In the genomic region with DNA sequence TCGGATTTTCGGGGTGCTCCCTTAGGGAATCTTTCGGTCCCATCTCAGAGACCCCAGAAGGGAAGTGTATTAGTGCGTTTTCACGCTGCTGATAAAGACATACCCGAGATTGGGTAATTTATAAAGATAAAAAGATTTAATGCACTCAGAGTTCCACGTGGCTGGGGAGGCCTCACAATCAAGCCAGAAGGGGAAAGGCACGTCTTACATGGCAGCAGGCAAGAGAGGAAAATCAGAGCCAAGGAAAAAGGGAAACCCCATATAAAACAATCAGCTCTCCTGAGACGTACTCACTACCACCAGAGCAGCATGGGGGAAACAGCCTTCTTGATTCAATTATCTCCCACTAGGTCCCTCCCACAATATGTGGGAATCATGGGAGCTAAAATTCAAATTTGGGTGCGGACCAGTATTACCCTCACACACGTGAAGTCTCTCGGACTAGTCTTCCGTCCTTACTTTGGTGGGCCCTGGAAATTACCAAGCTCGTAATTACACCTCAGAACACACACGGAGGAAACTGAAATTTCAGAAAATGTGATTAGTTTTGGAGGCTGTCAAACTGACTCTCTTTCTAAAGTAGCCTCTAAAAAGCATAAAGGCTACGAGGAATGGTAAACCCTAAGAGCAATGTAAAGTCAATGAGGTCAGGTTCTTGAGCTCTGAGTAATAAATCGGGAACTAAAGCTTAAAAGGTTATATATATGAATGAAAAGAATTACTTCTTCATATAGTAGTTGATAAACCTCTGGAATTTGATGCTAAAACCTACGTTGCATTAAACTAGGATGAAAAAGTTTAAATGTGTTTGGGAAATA, we compare ENCODE assay signal across 1 cellular context.
TF ChIP-seq lines count a peak whose summit lies in the region.

No MANE protein-coding gene starts in this region.

TF ChIP-seq in HepG2, 621 proteins besides CTCF, POLR2A, EP300 and RAD21 (continued from another document):
- TF ChIP-seq, protein P1, sequence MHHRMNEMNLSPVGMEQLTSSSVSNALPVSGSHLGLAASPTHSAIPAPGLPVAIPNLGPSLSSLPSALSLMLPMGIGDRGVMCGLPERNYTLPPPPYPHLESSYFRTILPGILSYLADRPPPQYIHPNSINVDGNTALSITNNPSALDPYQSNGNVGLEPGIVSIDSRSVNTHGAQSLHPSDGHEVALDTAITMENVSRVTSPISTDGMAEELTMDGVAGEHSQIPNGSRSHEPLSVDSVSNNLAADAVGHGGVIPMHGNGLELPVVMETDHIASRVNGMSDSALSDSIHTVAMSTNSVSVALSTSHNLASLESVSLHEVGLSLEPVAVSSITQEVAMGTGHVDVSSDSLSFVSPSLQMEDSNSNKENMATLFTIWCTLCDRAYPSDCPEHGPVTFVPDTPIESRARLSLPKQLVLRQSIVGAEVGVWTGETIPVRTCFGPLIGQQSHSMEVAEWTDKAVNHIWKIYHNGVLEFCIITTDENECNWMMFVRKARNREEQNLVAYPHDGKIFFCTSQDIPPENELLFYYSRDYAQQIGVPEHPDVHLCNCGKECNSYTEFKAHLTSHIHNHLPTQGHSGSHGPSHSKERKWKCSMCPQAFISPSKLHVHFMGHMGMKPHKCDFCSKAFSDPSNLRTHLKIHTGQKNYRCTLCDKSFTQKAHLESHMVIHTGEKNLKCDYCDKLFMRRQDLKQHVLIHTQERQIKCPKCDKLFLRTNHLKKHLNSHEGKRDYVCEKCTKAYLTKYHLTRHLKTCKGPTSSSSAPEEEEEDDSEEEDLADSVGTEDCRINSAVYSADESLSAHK (CRISPR knock-in tag; IDR thresholded peaks at IDR 0.05; ENCODE audit: borderline replicate concordance) = no peak
- TF ChIP-seq ZBTB40 (IDR thresholded peaks at IDR 0.05) = no peak
- no peak for TF ChIP-seq ZBTB40 (CRISPR knock-in tag; IDR thresholded peaks at IDR 0.05)
- TF ChIP-seq GZF1 (CRISPR knock-in tag; IDR thresholded peaks at IDR 0.05) = no peak
- TF ChIP-seq, protein P2, sequence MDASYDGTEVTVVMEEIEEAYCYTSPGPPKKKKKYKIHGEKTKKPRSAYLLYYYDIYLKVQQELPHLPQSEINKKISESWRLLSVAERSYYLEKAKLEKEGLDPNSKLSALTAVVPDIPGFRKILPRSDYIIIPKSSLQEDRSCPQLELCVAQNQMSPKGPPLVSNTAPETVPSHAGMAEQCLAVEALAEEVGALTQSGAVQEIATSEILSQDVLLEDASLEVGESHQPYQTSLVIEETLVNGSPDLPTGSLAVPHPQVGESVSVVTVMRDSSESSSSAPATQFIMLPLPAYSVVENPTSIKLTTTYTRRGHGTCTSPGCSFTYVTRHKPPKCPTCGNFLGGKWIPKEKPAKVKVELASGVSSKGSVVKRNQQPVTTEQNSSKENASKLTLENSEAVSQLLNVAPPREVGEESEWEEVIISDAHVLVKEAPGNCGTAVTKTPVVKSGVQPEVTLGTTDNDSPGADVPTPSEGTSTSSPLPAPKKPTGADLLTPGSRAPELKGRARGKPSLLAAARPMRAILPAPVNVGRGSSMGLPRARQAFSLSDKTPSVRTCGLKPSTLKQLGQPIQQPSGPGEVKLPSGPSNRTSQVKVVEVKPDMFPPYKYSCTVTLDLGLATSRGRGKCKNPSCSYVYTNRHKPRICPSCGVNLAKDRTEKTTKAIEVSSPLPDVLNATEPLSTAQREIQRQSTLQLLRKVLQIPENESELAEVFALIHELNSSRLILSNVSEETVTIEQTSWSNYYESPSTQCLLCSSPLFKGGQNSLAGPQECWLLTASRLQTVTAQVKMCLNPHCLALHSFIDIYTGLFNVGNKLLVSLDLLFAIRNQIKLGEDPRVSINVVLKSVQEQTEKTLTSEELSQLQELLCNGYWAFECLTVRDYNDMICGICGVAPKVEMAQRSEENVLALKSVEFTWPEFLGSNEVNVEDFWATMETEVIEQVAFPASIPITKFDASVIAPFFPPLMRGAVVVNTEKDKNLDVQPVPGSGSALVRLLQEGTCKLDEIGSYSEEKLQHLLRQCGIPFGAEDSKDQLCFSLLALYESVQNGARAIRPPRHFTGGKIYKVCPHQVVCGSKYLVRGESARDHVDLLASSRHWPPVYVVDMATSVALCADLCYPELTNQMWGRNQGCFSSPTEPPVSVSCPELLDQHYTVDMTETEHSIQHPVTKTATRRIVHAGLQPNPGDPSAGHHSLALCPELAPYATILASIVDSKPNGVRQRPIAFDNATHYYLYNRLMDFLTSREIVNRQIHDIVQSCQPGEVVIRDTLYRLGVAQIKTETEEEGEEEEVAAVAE (CRISPR knock-in tag; IDR thresholded peaks at IDR 0.05; ENCODE audit: borderline replicate concordance) = 0 out of 2 replicates have a peak, but pooled peaks have one; percentile 4
- peak; percentile 49; the same call in 1 of the 2 replicates for TF ChIP-seq ZNF670 (CRISPR knock-in tag; IDR thresholded peaks at IDR 0.05; ENCODE audit: borderline replicate concordance)
- no peak for TF ChIP-seq NONO (IDR thresholded peaks at IDR 0.05)
- 0 out of 2 replicates have a peak, but pooled peaks have one; percentile 12 for TF ChIP-seq NONO (CRISPR knock-in tag; conservative IDR thresholded peaks at IDR 0.05)
- no peak for TF ChIP-seq FOSL2 (CRISPR knock-in tag; IDR thresholded peaks at IDR 0.05)
- TF ChIP-seq SETDB1 (CRISPR knock-in tag; IDR thresholded peaks at IDR 0.05; ENCODE audit: borderline replicate concordance) = 0 out of 2 replicates have a peak, but pooled peaks have one; percentile 62
- peak; percentile 55; the same call in 1 of the 2 replicates for TF ChIP-seq PHF8 (CRISPR knock-in tag; IDR thresholded peaks at IDR 0.05)
- no peak; the same call in 1 of the 2 replicates for TF ChIP-seq PHF21A (CRISPR knock-in tag; IDR thresholded peaks at IDR 0.05)
TF ChIP-seq in HepG2: peak in this region for 22.
